9 cellular contexts compared by ENCODE assay signal in the genomic region with DNA sequence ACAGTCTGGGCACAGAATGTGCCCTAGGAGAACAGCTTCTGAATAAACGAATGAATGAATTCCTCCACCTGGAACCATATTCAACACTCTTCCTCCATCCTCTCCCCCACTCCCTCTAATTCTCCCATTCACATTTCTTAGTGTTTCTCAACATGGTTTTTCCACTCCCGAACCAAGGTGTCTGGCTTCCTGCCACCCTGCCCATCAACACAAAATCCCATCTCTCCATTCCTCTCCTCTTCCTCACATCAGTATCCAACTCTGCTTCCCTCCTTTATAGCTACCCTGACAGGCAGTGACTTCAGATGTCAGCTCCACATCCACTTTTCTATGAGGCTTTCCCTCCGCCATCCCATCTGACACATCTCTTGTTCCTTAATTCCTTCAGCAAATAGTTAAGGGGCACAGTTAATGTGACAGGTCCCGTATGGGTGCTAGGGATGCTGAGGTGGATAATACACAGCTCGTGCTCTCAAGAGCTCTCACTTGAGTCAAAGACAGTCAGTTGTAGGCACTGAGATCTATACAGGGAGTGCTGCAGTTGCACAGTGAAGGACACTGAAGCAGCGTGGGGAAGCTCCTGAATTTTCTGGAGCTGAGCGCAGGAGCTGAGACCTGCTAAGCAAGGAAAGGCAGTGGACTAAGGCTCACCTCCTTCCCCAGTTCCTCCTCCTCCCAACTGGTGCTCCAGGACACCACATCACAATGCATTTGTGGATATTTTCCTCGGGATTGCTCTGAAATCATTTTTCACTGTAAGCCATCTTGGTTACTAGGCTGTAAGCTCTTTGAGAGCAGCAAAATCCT. TPM values are rescaled to one million over a fixed set of nuclear protein-coding genes. Genes with fewer than 3 reads are reported as not detected.
DNase-seq lines count a peak whose midpoint lies in the region; ATAC-seq, FAIRE-seq and TF ChIP-seq lines count a peak whose summit lies in the region.
"Had no signal": no experiment of that assay in that cellular context is flagged by ENCODE, and none has a peak within 500 bp of the region (broad histone marks: within the 10 kb centered on the region; RNA-seq: fewer than 3 reads in every experiment).

No MANE protein-coding gene starts in this region.

- peak overlapping the region; percentile 94 for H3K4me3 ChIP-seq in CD4-positive, CD25-positive, alpha-beta regulatory T cell (ENCODE audit: low read depth, low read length)
- H3K4me3 ChIP-seq in astrocyte (ENCODE audit: insufficient read depth, low read depth, low read length) (peak overlapping the region; percentile 95), mucosa of stomach (ENCODE audit: low read length) (peak overlapping the region; percentile 99)

- TF ChIP-seq CTCF in astrocyte (IDR thresholded peaks at IDR 0.05; ENCODE audit: insufficient read depth, low read depth, low read length): no peak

- no peak overlapping the region for H2AFZ ChIP-seq in astrocyte (ENCODE audit: low read depth, low read length)

- H3K4me1 Mint-ChIP-seq in CD4-positive, CD25-positive, alpha-beta regulatory T cell: peaks cover 4 to 50% (median 28%) of the 10 kb centered on the region in 4 donors
- H3K4me1 Mint-ChIP-seq in astrocyte (ENCODE audit: low read depth, unreplicated experiment): peaks cover 38% of the 10 kb centered on the region

- FAIRE-seq in astrocyte (lab: Jason Lieb, UNC): no peak

- ATAC-seq in CD4-positive, CD25-positive, alpha-beta regulatory T cell (ENCODE audit: low read depth in 2 of 2): no peak
- ATAC-seq in GM21447 (IDR thresholded peaks at IDR 0.05; ENCODE audit: unreplicated experiment): no peak

- H3K9me3 Mint-ChIP-seq in CD4-positive, CD25-positive, alpha-beta regulatory T cell: no peaks in the 10 kb centered on the region
- H3K9me3 Mint-ChIP-seq in astrocyte (ENCODE audit: unreplicated experiment): no peaks in the 10 kb centered on the region

- H3K36me3 Mint-ChIP-seq in CD4-positive, CD25-positive, alpha-beta regulatory T cell: peaks cover 3% of the 10 kb centered on the region
- no peaks in the 10 kb centered on the region for H3K36me3 Mint-ChIP-seq in astrocyte (ENCODE audit: low read depth, unreplicated experiment)

- peak overlapping the region; percentile 95 for H3K4me2 ChIP-seq in astrocyte (ENCODE audit: low read length)

- no peak for DNase-seq in CD4-positive, CD25-positive, alpha-beta regulatory T cell
- DNase-seq in astrocyte (ENCODE audit: low read depth): no peak
- no peak for DNase-seq in iPS-NIHi7 (ENCODE audit: extremely low spot score)
- no peak for DNase-seq in stimulated activated CD4-positive, alpha-beta T cell treated with anti-CD3 and anti-CD28 coated beads, Interleukin-1b, Interleukin-23, amount 100 ng/mL, for 48 hours
- DNase-seq: EL, NCI-H524 had no signal

- no peak overlapping the region for H3K27ac Mint-ChIP-seq in CD4-positive, CD25-positive, alpha-beta regulatory T cell
- no peak overlapping the region for H3K27ac Mint-ChIP-seq in astrocyte (ENCODE audit: unreplicated experiment)

- H3K27me3 Mint-ChIP-seq in CD4-positive, CD25-positive, alpha-beta regulatory T cell: no peaks in the 10 kb centered on the region
- no peaks in the 10 kb centered on the region for H3K27me3 Mint-ChIP-seq in astrocyte (ENCODE audit: low read depth, unreplicated experiment)

- H3K4me3 Mint-ChIP-seq in CD4-positive, CD25-positive, alpha-beta regulatory T cell: no peak overlapping the region
- no peak overlapping the region for H3K4me3 Mint-ChIP-seq in astrocyte (ENCODE audit: unreplicated experiment)

- H3K9me3 ChIP-seq in CD4-positive, CD25-positive, alpha-beta regulatory T cell (ENCODE audit: control insufficient read depth in 2 of 2, low read length in 2 of 2): no peaks in the 10 kb centered on the region
- H3K9me3 ChIP-seq in astrocyte (ENCODE audit: insufficient read depth, low read depth, low read length) (no peaks in the 10 kb centered on the region), mucosa of stomach (ENCODE audit: control insufficient read depth, low read length) (no peaks in the 10 kb centered on the region)

- H3K36me3 ChIP-seq in CD4-positive, CD25-positive, alpha-beta regulatory T cell (ENCODE audit: control insufficient read depth, insufficient read depth, low read length): peaks cover 9% of the 10 kb centered on the region
- peaks cover 6% of the 10 kb centered on the region for H3K36me3 ChIP-seq in astrocyte (ENCODE audit: insufficient read depth, low read length)
- H3K36me3 ChIP-seq in mucosa of stomach (ENCODE audit: control insufficient read depth, insufficient read depth, low read length): peaks cover 2% of the 10 kb centered on the region

- peaks cover 80% of the 10 kb centered on the region for H3K79me2 ChIP-seq in astrocyte (ENCODE audit: insufficient read depth, low read length)

- peaks cover 44% of the 10 kb centered on the region for H4K20me1 ChIP-seq in astrocyte (ENCODE audit: insufficient read depth, low read length)

- H3K27ac ChIP-seq in CD4-positive, CD25-positive, alpha-beta regulatory T cell (ENCODE audit: insufficient read depth, low read length, poor library complexity, severe bottlenecking): peak overlapping the region; percentile 90
- H3K27ac ChIP-seq in astrocyte (ENCODE audit: low read depth, low read length): peak overlapping the region; percentile 98

- H3K4me1 ChIP-seq in CD4-positive, CD25-positive, alpha-beta regulatory T cell (ENCODE audit: control insufficient read depth, insufficient read depth, low read length, poor library complexity, severe bottlenecking): peaks cover 73% of the 10 kb centered on the region
- H3K4me1 ChIP-seq in astrocyte (ENCODE audit: insufficient read depth, low read length) (peaks cover 67% of the 10 kb centered on the region), mucosa of stomach (ENCODE audit: control insufficient read depth, insufficient read depth, low read length) (peaks cover 81% of the 10 kb centered on the region)

- no peaks in the 10 kb centered on the region for H3K27me3 ChIP-seq in CD4-positive, CD25-positive, alpha-beta regulatory T cell (ENCODE audit: control insufficient read depth, insufficient read depth, low read length)
- no peaks in the 10 kb centered on the region for H3K27me3 ChIP-seq in astrocyte (ENCODE audit: insufficient read depth, low read length)
- no peaks in the 10 kb centered on the region for H3K27me3 ChIP-seq in mucosa of stomach (ENCODE audit: control insufficient read depth, insufficient read depth, low read length)

- peak overlapping the region; percentile 98 for H3K9ac ChIP-seq in astrocyte (ENCODE audit: low read length)
- H3K9ac ChIP-seq in mucosa of stomach (ENCODE audit: low read length): peak overlapping the region; percentile 99

RNA-seq across cellular contexts. Expression of a gene that starts 2.7 kb away (rescaled TPM):
- 38.5 TPM for total RNA-seq in CD4-positive, CD25-positive, alpha-beta regulatory T cell
- polyA plus RNA-seq in CD4-positive, CD25-positive, alpha-beta regulatory T cell: 10 to 100 TPM; 25.6 to 39.5 (median 31.0) TPM
- 118 and 128 TPM in 2 replicates for total RNA-seq in astrocyte

RNA-seq across cellular contexts. Expression of a gene that starts 28.7 kb away (rescaled TPM):
- not detected for total RNA-seq in CD4-positive, CD25-positive, alpha-beta regulatory T cell
- under 1 TPM in 3 of 4 donors, not detected in 1; 0.31 to 0.62 (median 0.37) TPM for polyA plus RNA-seq in CD4-positive, CD25-positive, alpha-beta regulatory T cell
- 0.72 and 2.5 TPM in 2 replicates for total RNA-seq in astrocyte
- total RNA-seq: myocyte had no signal

RNA-seq across cellular contexts. Expression of a gene that starts 36.2 kb away (rescaled TPM):
- total RNA-seq in CD4-positive, CD25-positive, alpha-beta regulatory T cell: 0.86 TPM
- polyA plus RNA-seq in CD4-positive, CD25-positive, alpha-beta regulatory T cell: under 1 TPM; 0.09 to 0.60 (median 0.22) TPM
- total RNA-seq in astrocyte: 0.94 and 1.3 TPM in 2 replicates

RNA-seq across cellular contexts. Expression of a gene that starts 44.8 kb away (rescaled TPM):
- total RNA-seq in CD4-positive, CD25-positive, alpha-beta regulatory T cell: not detected
- under 1 TPM in 1 of 4 donors, not detected in 3; 0.35 TPM for polyA plus RNA-seq in CD4-positive, CD25-positive, alpha-beta regulatory T cell
- 2.8 and 2.9 TPM in 2 replicates for total RNA-seq in astrocyte
